In genomic region chr1:102032534-102032933, GRCh38 we compare ENCODE assay signal across 22 cellular contexts.
DNase-seq lines count a peak whose midpoint lies in the region; ATAC-seq and TF ChIP-seq lines count a peak whose summit lies in the region.
"Had no signal": no experiment of that assay in that cellular context is flagged by ENCODE, and none has a peak within 500 bp of the region (broad histone marks: within the 10 kb centered on the region; RNA-seq: fewer than 3 reads in every experiment).

No MANE protein-coding gene starts in this region.

- peak; percentile 72 for ATAC-seq in GM19035 (IDR thresholded peaks at IDR 0.05; ENCODE audit: unreplicated experiment)
- peak; percentile 79 for ATAC-seq in HG02571 (IDR thresholded peaks at IDR 0.05; ENCODE audit: unreplicated experiment)
- peak; percentile 73 for ATAC-seq in HG03439 (IDR thresholded peaks at IDR 0.05; ENCODE audit: unreplicated experiment)
- ATAC-seq: activated CD4-positive, CD25-positive, alpha-beta regulatory T cell treated with anti-CD3 and anti-CD28 coated beads, Interleukin-2, amount 50 U/mL, for 24 hours; body of pancreas; heart left ventricle; lower lobe of right lung; stimulated activated naive B cell treated with anti-CD40 and anti-IgM and Interleukin-4, amounts not matched to agents 10 μg/mL and 1 μg/mL and 100 μg/mL, for 72 hours had no signal

- H3K9me3 Mint-ChIP-seq in activated T-cell treated with anti-CD3 and anti-CD28 coated beads, Interleukin-2, amount 50 U/mL, for 24 hours: no peaks in the 10 kb centered on the region
- H3K9me3 Mint-ChIP-seq: activated naive CD8-positive, alpha-beta T cell treated with anti-CD3 and anti-CD28 coated beads, Interleukin-2, amount 10 ng/mL, durations not matched to agents 7 days and 5 days; stimulated activated naive B cell treated with anti-CD40 and anti-IgM and Interleukin-4, amounts not matched to agents 10 μg/mL and 1 μg/mL and 100 μg/mL, for 72 hours had no signal

- H3K4me3 Mint-ChIP-seq in activated T-cell treated with anti-CD3 and anti-CD28 coated beads, Interleukin-2, amount 50 U/mL, for 24 hours: no peak overlapping the region
- H3K4me3 Mint-ChIP-seq: activated naive CD8-positive, alpha-beta T cell treated with anti-CD3 and anti-CD28 coated beads, Interleukin-2, amount 10 ng/mL, durations not matched to agents 7 days and 5 days; stimulated activated naive B cell treated with anti-CD40 and anti-IgM and Interleukin-4, amounts not matched to agents 10 μg/mL and 1 μg/mL and 100 μg/mL, for 72 hours had no signal

- H3K27ac Mint-ChIP-seq in activated T-cell treated with anti-CD3 and anti-CD28 coated beads, Interleukin-2, amount 50 U/mL, for 24 hours: no peak overlapping the region
- H3K27ac Mint-ChIP-seq: activated naive CD8-positive, alpha-beta T cell treated with anti-CD3 and anti-CD28 coated beads, Interleukin-2, amount 10 ng/mL, durations not matched to agents 7 days and 5 days; stimulated activated naive B cell treated with anti-CD40 and anti-IgM and Interleukin-4, amounts not matched to agents 10 μg/mL and 1 μg/mL and 100 μg/mL, for 72 hours had no signal

- no peak for TF ChIP-seq CTCF in GM12865 (IDR thresholded peaks at IDR 0.05; ENCODE audit: insufficient read depth, low read depth, low read length, missing control alignments)
- TF ChIP-seq CTCF in GM13976 (IDR thresholded peaks at IDR 0.05; ENCODE audit: borderline replicate concordance, control extremely low read depth, extremely low read depth, insufficient read depth, missing control alignments): no peak

- no peaks in the 10 kb centered on the region for H3K36me3 Mint-ChIP-seq in activated T-cell treated with anti-CD3 and anti-CD28 coated beads, Interleukin-2, amount 50 U/mL, for 24 hours (ENCODE audit: low read depth)
- H3K36me3 Mint-ChIP-seq: activated naive CD8-positive, alpha-beta T cell treated with anti-CD3 and anti-CD28 coated beads, Interleukin-2, amount 10 ng/mL, durations not matched to agents 7 days and 5 days; stimulated activated naive B cell treated with anti-CD40 and anti-IgM and Interleukin-4, amounts not matched to agents 10 μg/mL and 1 μg/mL and 100 μg/mL, for 72 hours had no signal

- H3K4me3 ChIP-seq in GM12865 (ENCODE audit: low read depth, low read length): no peak overlapping the region
- H3K4me3 ChIP-seq: body of pancreas, heart left ventricle, lower lobe of right lung, SJSA1, tibial artery had no signal

- no peaks in the 10 kb centered on the region for H3K27me3 Mint-ChIP-seq in activated T-cell treated with anti-CD3 and anti-CD28 coated beads, Interleukin-2, amount 50 U/mL, for 24 hours
- H3K27me3 Mint-ChIP-seq: activated naive CD8-positive, alpha-beta T cell treated with anti-CD3 and anti-CD28 coated beads, Interleukin-2, amount 10 ng/mL, durations not matched to agents 7 days and 5 days; stimulated activated naive B cell treated with anti-CD40 and anti-IgM and Interleukin-4, amounts not matched to agents 10 μg/mL and 1 μg/mL and 100 μg/mL, for 72 hours had no signal

- H3K4me1 Mint-ChIP-seq in activated T-cell treated with anti-CD3 and anti-CD28 coated beads, Interleukin-2, amount 50 U/mL, for 24 hours (ENCODE audit: low read depth): no peaks in the 10 kb centered on the region
- H3K4me1 Mint-ChIP-seq: activated naive CD8-positive, alpha-beta T cell treated with anti-CD3 and anti-CD28 coated beads, Interleukin-2, amount 10 ng/mL, durations not matched to agents 7 days and 5 days; stimulated activated naive B cell treated with anti-CD40 and anti-IgM and Interleukin-4, amounts not matched to agents 10 μg/mL and 1 μg/mL and 100 μg/mL, for 72 hours had no signal

- DNase-seq in GM12865 (ENCODE audit: low read depth) (peak; percentile 43), medulla oblongata (ENCODE audit: extremely low spot score) (no peak), GM13976 (ENCODE audit: low spot score) (no peak), NCI-H774 (lab: John Stamatoyannopoulos, UW) (no peak)
- DNase-seq in activated T-cell treated with anti-CD3 and anti-CD28 coated beads, Interleukin-2, amount 50 U/mL, for 24 hours: no peak
- DNase-seq: activated CD8-positive, alpha-beta memory T cell treated with anti-CD3 and anti-CD28 coated beads for 24 hours; activated naive CD8-positive, alpha-beta T cell treated with anti-CD3 and anti-CD28 coated beads, Interleukin-2, amount 10 ng/mL, durations not matched to agents 7 days and 5 days; body of pancreas; heart left ventricle; Karpas-422; lower lobe of right lung; NCI-H1092; NCI-H526; nucleus accumbens; stimulated activated naive B cell treated with anti-CD40 and anti-IgM and Interleukin-4, amounts not matched to agents 10 μg/mL and 1 μg/mL and 100 μg/mL, for 72 hours; T-helper 9 cell; tibial artery had no signal

- in situ Hi-C loops in GM13976 (cut with MboI; ENCODE audit: low sequenced_read_pairs, unreplicated experiment): no loop called here
